Comparison of ENCODE assay signal across 22 cellular contexts in the genomic region with DNA sequence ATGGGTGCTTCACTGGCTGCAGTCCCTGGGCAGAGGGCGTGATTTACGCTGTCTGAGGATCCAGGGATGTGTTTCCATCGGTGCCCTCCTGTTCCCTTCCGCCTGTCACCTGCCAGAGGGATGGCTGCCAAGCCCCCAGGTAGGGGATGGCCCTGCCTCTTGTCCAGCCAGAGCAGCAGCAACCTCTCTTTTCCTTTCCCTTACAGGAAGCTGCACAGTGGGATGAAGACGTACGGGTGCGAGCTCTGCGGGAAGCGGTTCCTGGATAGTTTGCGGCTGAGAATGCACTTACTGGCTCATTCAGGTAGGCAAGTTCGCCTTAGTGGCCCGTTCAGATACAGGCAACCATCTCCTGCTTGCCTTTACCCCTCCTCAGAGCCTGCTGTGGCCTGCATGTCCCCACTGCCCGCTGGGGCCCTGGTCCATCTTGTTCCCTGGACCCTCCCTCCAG.
DNase-seq lines count a peak whose midpoint lies in the region; ATAC-seq and TF ChIP-seq lines count a peak whose summit lies in the region.
"Had no signal": no experiment of that assay in that cellular context is flagged by ENCODE, and none has a peak within 500 bp of the region (broad histone marks: within the 10 kb centered on the region; RNA-seq: fewer than 3 reads in every experiment).

No MANE protein-coding gene starts in this region.

- H3K4me1 ChIP-seq in ACC112 (ENCODE audit: control insufficient read depth, insufficient read depth, low read length, unreplicated experiment) (peaks cover 67% of the 10 kb centered on the region), stomach smooth muscle (ENCODE audit: control insufficient read depth, insufficient read depth, low read length) (peaks cover 82% of the 10 kb centered on the region)

- no peak overlapping the region for H3K4me3 ChIP-seq in ACC112 (ENCODE audit: low read depth, low read length)
- H3K4me3 ChIP-seq in stomach smooth muscle (ENCODE audit: low read length in 2 of 2), result no peak overlapping the region
- H3K4me3 ChIP-seq: HAP-1, MG63, ovary, smooth muscle cell had no signal

- H3K27ac ChIP-seq in ACC112 (ENCODE audit: low read depth, low read length), result peak overlapping the region; percentile 99
- H3K27ac ChIP-seq in VCaP, result peak overlapping the region; percentile 100; the same call in 1 of the 2 replicates
- H3K27ac ChIP-seq in layer of hippocampus (ENCODE audit: low read depth, low read length), result peak overlapping the region; percentile 21
- H3K27ac ChIP-seq in stomach smooth muscle (ENCODE audit: low read length), result peak overlapping the region; percentile 71
- H3K27ac ChIP-seq: foreskin keratinocyte had no signal

- H3K9me3 ChIP-seq in stomach smooth muscle (ENCODE audit: control insufficient read depth in 2 of 2, low read length in 2 of 2), result no peaks in the 10 kb centered on the region
- H3K9me3 ChIP-seq: HAP-1, MG63, ovary had no signal

- TF ChIP-seq CTCF in VCaP (conservative IDR thresholded peaks at IDR 0.05), result no peak

- ATAC-seq in HG02870 (IDR thresholded peaks at IDR 0.05; ENCODE audit: unreplicated experiment) (no peak), GM21737 (IDR thresholded peaks at IDR 0.05; ENCODE audit: unreplicated experiment) (no peak), GM19395 (IDR thresholded peaks at IDR 0.05; ENCODE audit: unreplicated experiment) (no peak)
- ATAC-seq: foreskin keratinocyte, left lobe of liver had no signal

- no peak for DNase-seq in activated CD4-positive, alpha-beta T cell treated with anti-CD3 and anti-CD28 coated beads for 4 hours
- DNase-seq: activated CD4-positive, alpha-beta T cell treated with anti-CD3 and anti-CD28 coated beads, Interleukin-2, amount 50 U/mL, for 1 hour; activated CD8-positive, alpha-beta memory T cell treated with anti-CD3 and anti-CD28 coated beads, Interleukin-2, amount 50 U/mL, for 48 hours; activated gamma-delta T cell treated with Interleukin-2 at 50 U/mL for 16 hours; anterior cingulate cortex; foreskin keratinocyte; IMR-90; MG63; NCI-H146; NCI-H446; ovary; stimulated activated CD4-positive, alpha-beta T cell treated with anti-CD3 and anti-CD28 coated beads, Interleukin-4, amount 100 ng/mL, for 4 hours had no signal

- H3K9ac ChIP-seq in stomach smooth muscle (ENCODE audit: low read length in 2 of 2), result no peak overlapping the region

- H3K27me3 ChIP-seq in ACC112 (ENCODE audit: insufficient read depth, low read length), result no peaks in the 10 kb centered on the region
- no peaks in the 10 kb centered on the region for H3K27me3 ChIP-seq in layer of hippocampus (ENCODE audit: control insufficient read depth, insufficient read depth, low read length)
- no peaks in the 10 kb centered on the region for H3K27me3 ChIP-seq in stomach smooth muscle (ENCODE audit: control insufficient read depth in 1 of 2, insufficient read depth in 2 of 2, low read length in 2 of 2)
- H3K27me3 ChIP-seq: ovary had no signal

- H2AFZ ChIP-seq in ACC112 (ENCODE audit: low read length, unreplicated experiment), result no peak overlapping the region

- H3K79me2 ChIP-seq in ACC112 (ENCODE audit: control insufficient read depth, insufficient read depth, low read length, unreplicated experiment), result peaks cover 42% of the 10 kb centered on the region

- peaks cover 18% of the 10 kb centered on the region; the same call in 1 of the 2 replicates for H3K36me3 ChIP-seq in ACC112 (ENCODE audit: insufficient read depth, low read length)
- H3K36me3 ChIP-seq in stomach smooth muscle (ENCODE audit: control insufficient read depth in 2 of 2, insufficient read depth in 2 of 2, low read length in 2 of 2), result peaks cover 0 to 20% of the 10 kb centered on the region in 2 donors
- H3K36me3 ChIP-seq: HAP-1, MG63, ovary had no signal

Comparison
In these comparisons a context has a peak if more than half of its experiments do, and no peak if none do; other contexts are left out.
1. H3K27ac ChIP-seq: peak in every context shown above with its lines; median percentile 100 in VCaP; 99 in ACC112; 71 in stomach smooth muscle; 21 in layer of hippocampus.